8 cellular contexts compared by ENCODE assay signal in the genomic region with DNA sequence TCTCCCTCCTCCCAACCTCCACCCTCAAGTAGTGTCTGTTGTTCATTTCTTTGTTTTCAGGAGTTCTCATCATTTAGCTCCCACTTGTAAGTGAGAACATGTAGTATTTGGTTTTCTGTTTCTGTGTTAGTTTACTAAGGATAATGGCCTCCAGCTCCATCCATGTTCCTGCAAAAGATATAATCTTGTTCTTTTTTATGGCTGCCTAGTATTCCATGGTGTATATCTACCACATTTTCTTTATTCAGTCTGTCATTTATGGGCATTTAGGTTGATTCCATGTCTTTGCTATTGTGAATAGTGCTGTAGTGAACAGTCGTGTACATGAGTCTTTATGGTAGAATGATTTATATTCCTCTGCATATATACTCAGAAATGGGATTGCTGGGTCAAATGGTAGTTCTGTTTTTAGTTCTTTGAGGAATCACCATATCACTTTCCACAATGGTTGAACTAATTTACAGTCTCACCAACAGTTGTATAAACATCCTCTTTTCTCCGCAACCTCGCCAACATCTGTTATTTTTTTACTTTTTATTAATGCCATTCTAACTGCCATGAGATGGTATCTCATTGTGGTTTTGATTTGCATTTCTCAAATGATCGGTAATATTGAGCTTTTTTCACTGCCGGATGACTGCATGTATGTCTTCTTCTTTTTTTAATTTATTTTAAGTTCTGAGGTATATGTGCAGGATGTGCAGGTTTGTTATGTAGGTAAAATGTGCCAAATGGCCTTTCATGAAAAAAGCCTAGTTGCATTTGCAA. TPM values are rescaled to one million over a fixed set of nuclear protein-coding genes. Genes with fewer than 3 reads are reported as not detected.
"Had no signal": no experiment of that assay in that cellular context is flagged by ENCODE, and none has a peak within 500 bp of the region (broad histone marks: within the 10 kb centered on the region; RNA-seq: fewer than 3 reads in every experiment).

No MANE protein-coding gene starts in this region.

RNA-seq across cellular contexts. Expression of a gene that starts 54.6 kb away (rescaled TPM):
- total RNA-seq: MCF 10A; NCI-H460; OCI-LY7; PC-9; Right ventricle myocardium inferior; RPMI7951; T-cell; T-helper 1 cell treated with Interleukin-12 subunit alpha and Interleukin-12 subunit beta and Interleukin-4 antibody, amounts not matched to agents 30 ng/mL and 1 ng/mL, for 36 hours had no signal
